Comparison of ENCODE assay signal across 30 cellular contexts in the genomic region with DNA sequence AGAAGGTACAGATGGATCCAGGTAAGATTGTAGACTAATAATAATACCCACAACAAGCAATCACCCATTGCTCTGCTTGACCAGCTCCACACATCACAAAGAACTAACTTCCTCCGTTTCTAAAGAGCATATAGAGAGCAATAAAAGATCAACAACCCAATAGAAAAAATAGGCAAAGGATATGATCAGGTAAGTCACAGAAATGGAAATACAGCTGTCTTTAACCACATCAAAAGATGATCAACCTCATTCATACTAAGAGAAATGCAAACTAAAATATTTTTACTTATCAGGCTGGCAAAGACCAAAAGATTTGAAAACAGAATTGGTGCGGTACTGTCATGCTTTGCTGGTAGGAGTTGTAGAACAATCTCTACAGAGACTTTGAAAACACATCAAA. TPM values are rescaled to one million over a fixed set of nuclear protein-coding genes. Genes with fewer than 3 reads are reported as not detected.
A peak's percentile ranks its signal among the peaks of the same experiment; 100 is the strongest.
DNase-seq lines count a peak whose midpoint lies in the region; ATAC-seq and TF ChIP-seq lines count a peak whose summit lies in the region.
"Had no signal": no experiment of that assay in that cellular context is flagged by ENCODE, and none has a peak within 500 bp of the region (broad histone marks: within the 10 kb centered on the region; RNA-seq: fewer than 3 reads in every experiment).

No MANE protein-coding gene starts in this region.

- peaks cover 45% of the 10 kb centered on the region; the same call in 1 of the 2 replicates for H3K79me2 ChIP-seq in Loucy (ENCODE audit: insufficient read depth, low read length)

- peak overlapping the region; percentile 37 for H3K27ac ChIP-seq in CD4-positive, CD25-positive, alpha-beta regulatory T cell (ENCODE audit: insufficient read depth, low read length, poor library complexity, severe bottlenecking)
- H3K27ac ChIP-seq: ascending aorta, colonic mucosa, gastrocnemius medialis, right lobe of liver, spleen, thyroid gland, uterus had no signal

- no peaks in the 10 kb centered on the region for H3K9me2 ChIP-seq in Loucy (replicated peaks; ENCODE audit: low read depth, low read length)

- peak overlapping the region; percentile 23 for H3K4me3 Mint-ChIP-seq in activated CD4-positive, alpha-beta T cell treated with anti-CD3 and anti-CD28 coated beads, Interleukin-2, amount 10 ng/mL, durations not matched to agents 24 days and 14 days
- H3K4me3 Mint-ChIP-seq in CD4-positive, CD25-positive, alpha-beta regulatory T cell, result peak overlapping the region; percentile 17 to 64 (median 32)
- H3K4me3 Mint-ChIP-seq in activated T-helper 17 cell treated with anti-CD3 and anti-CD28 coated beads, Interleukin-2, amount 50 U/mL, for 72 hours, result peak overlapping the region; percentile 51
- H3K4me3 Mint-ChIP-seq: activated B cell treated with CpG ODN at 0.5 μM for 24 hours; activated naive CD8-positive, alpha-beta T cell; IgD-negative memory B cell; mesothelial cell of epicardium had no signal

- H3K4me2 ChIP-seq in Loucy (ENCODE audit: low read depth, low read length, poor library complexity, severe bottlenecking), result peak overlapping the region; percentile 59

- H3K27me3 ChIP-seq in CD4-positive, CD25-positive, alpha-beta regulatory T cell (ENCODE audit: control insufficient read depth, insufficient read depth, low read length), result no peaks in the 10 kb centered on the region
- no peaks in the 10 kb centered on the region for H3K27me3 ChIP-seq in Loucy (ENCODE audit: insufficient read depth, low read length, poor library complexity, severe bottlenecking)
- H3K27me3 ChIP-seq: ascending aorta, colonic mucosa, gastrocnemius medialis, right lobe of liver, spleen, thyroid gland, uterus had no signal

- no peak for TF ChIP-seq CTCF in Loucy (conservative IDR thresholded peaks at IDR 0.05; ENCODE audit: low read length)

- H3K27ac Mint-ChIP-seq in activated CD4-positive, alpha-beta T cell treated with anti-CD3 and anti-CD28 coated beads, Interleukin-2, amount 10 ng/mL, durations not matched to agents 24 days and 14 days, result peak overlapping the region; percentile 49
- peak overlapping the region; percentile 34 to 67 (median 55) for H3K27ac Mint-ChIP-seq in CD4-positive, CD25-positive, alpha-beta regulatory T cell
- peak overlapping the region; percentile 58 for H3K27ac Mint-ChIP-seq in activated T-helper 17 cell treated with anti-CD3 and anti-CD28 coated beads, Interleukin-2, amount 50 U/mL, for 72 hours
- H3K27ac Mint-ChIP-seq: activated B cell treated with CpG ODN at 0.5 μM for 24 hours; activated naive CD8-positive, alpha-beta T cell; IgD-negative memory B cell; mesothelial cell of epicardium; progenitor cell of endocrine pancreas had no signal

- H3K27me3 Mint-ChIP-seq in activated CD4-positive, alpha-beta T cell treated with anti-CD3 and anti-CD28 coated beads, Interleukin-2, amount 10 ng/mL, durations not matched to agents 24 days and 14 days, result no peaks in the 10 kb centered on the region
- no peaks in the 10 kb centered on the region for H3K27me3 Mint-ChIP-seq in CD4-positive, CD25-positive, alpha-beta regulatory T cell
- no peaks in the 10 kb centered on the region for H3K27me3 Mint-ChIP-seq in activated T-helper 17 cell treated with anti-CD3 and anti-CD28 coated beads, Interleukin-2, amount 50 U/mL, for 72 hours
- H3K27me3 Mint-ChIP-seq: activated B cell treated with CpG ODN at 0.5 μM for 24 hours; activated naive CD8-positive, alpha-beta T cell; progenitor cell of endocrine pancreas had no signal

- H3K9ac ChIP-seq in Loucy (ENCODE audit: low read depth, low read length, poor library complexity, severe bottlenecking), result peak overlapping the region; percentile 6

- peak overlapping the region; percentile 58 for H3K4me3 ChIP-seq in CD4-positive, CD25-positive, alpha-beta regulatory T cell (ENCODE audit: low read depth, low read length)
- peak overlapping the region; percentile 19 for H3K4me3 ChIP-seq in Loucy (ENCODE audit: low read length, poor library complexity, severe bottlenecking)
- H3K4me3 ChIP-seq: ascending aorta, colonic mucosa, gastrocnemius medialis, right lobe of liver, spleen, thyroid gland, uterus had no signal

- H3F3A ChIP-seq in Loucy (ENCODE audit: low read depth), result no peaks in the 10 kb centered on the region; the same call in 1 of the 2 replicates

- peaks cover 40% of the 10 kb centered on the region for H4K20me1 ChIP-seq in Loucy (ENCODE audit: insufficient read depth, low read length, poor library complexity, severe bottlenecking)

- intact Hi-C loops in activated CD4-positive, alpha-beta T cell treated with anti-CD3 and anti-CD28 coated beads, Interleukin-2, amount 10 ng/mL, durations not matched to agents 24 days and 14 days (cut with micrococcal nuclease), result no loop called here

- H3K36me3 ChIP-seq in CD4-positive, CD25-positive, alpha-beta regulatory T cell (ENCODE audit: control insufficient read depth, insufficient read depth, low read length), result peaks cover 38% of the 10 kb centered on the region
- H3K36me3 ChIP-seq in Loucy (ENCODE audit: insufficient read depth, low read length), result peaks cover 30% of the 10 kb centered on the region
- H3K36me3 ChIP-seq: colonic mucosa, uterus had no signal

- no peak overlapping the region for H2AFZ ChIP-seq in Loucy (ENCODE audit: low read length)

- ATAC-seq in CD4-positive, CD25-positive, alpha-beta regulatory T cell (ENCODE audit: low read depth in 2 of 2), result peak; percentile 61 to 74
- no peak for ATAC-seq in activated T-helper 17 cell treated with anti-CD3 and anti-CD28 coated beads, Interleukin-2, amount 50 U/mL, for 72 hours (replicated peaks)
- ATAC-seq: gastrocnemius medialis, right lobe of liver had no signal

- peaks cover 37% of the 10 kb centered on the region for H3K4me1 ChIP-seq in CD4-positive, CD25-positive, alpha-beta regulatory T cell (ENCODE audit: control insufficient read depth, insufficient read depth, low read length, poor library complexity, severe bottlenecking)
- peaks cover 42% of the 10 kb centered on the region for H3K4me1 ChIP-seq in Loucy (ENCODE audit: insufficient read depth, low read length, poor library complexity, severe bottlenecking)
- H3K4me1 ChIP-seq: colonic mucosa, uterus had no signal

- H3K9me3 Mint-ChIP-seq in activated CD4-positive, alpha-beta T cell treated with anti-CD3 and anti-CD28 coated beads, Interleukin-2, amount 10 ng/mL, durations not matched to agents 24 days and 14 days, result no peaks in the 10 kb centered on the region
- H3K9me3 Mint-ChIP-seq in CD4-positive, CD25-positive, alpha-beta regulatory T cell, result no peaks in the 10 kb centered on the region
- no peaks in the 10 kb centered on the region for H3K9me3 Mint-ChIP-seq in activated T-helper 17 cell treated with anti-CD3 and anti-CD28 coated beads, Interleukin-2, amount 50 U/mL, for 72 hours

- peaks cover 53% of the 10 kb centered on the region for H3K36me3 Mint-ChIP-seq in activated CD4-positive, alpha-beta T cell treated with anti-CD3 and anti-CD28 coated beads, Interleukin-2, amount 10 ng/mL, durations not matched to agents 24 days and 14 days (ENCODE audit: low read depth)
- H3K36me3 Mint-ChIP-seq in CD4-positive, CD25-positive, alpha-beta regulatory T cell, result peaks cover 38% of the 10 kb centered on the region
- peaks cover 51% of the 10 kb centered on the region for H3K36me3 Mint-ChIP-seq in activated T-helper 17 cell treated with anti-CD3 and anti-CD28 coated beads, Interleukin-2, amount 50 U/mL, for 72 hours (ENCODE audit: low read depth)

- H3K9me3 ChIP-seq in CD4-positive, CD25-positive, alpha-beta regulatory T cell (ENCODE audit: control insufficient read depth in 2 of 2, low read length in 2 of 2), result no peaks in the 10 kb centered on the region
- H3K9me3 ChIP-seq in Loucy (ENCODE audit: insufficient read depth, low read depth, low read length), result no peaks in the 10 kb centered on the region
- H3K9me3 ChIP-seq: ascending aorta, colonic mucosa, gastrocnemius medialis, right lobe of liver, thyroid gland, uterus had no signal

- peaks cover 36% of the 10 kb centered on the region for H3K4me1 Mint-ChIP-seq in activated CD4-positive, alpha-beta T cell treated with anti-CD3 and anti-CD28 coated beads, Interleukin-2, amount 10 ng/mL, durations not matched to agents 24 days and 14 days
- H3K4me1 Mint-ChIP-seq in CD4-positive, CD25-positive, alpha-beta regulatory T cell, result peaks cover 38 to 70% (median 51%) of the 10 kb centered on the region in 4 donors
- H3K4me1 Mint-ChIP-seq in activated T-helper 17 cell treated with anti-CD3 and anti-CD28 coated beads, Interleukin-2, amount 50 U/mL, for 72 hours, result peaks cover 22% of the 10 kb centered on the region
- H3K4me1 Mint-ChIP-seq: mesothelial cell of epicardium had no signal

- no peak for DNase-seq in activated CD4-positive, alpha-beta T cell treated with anti-CD3 and anti-CD28 coated beads, Interleukin-2, amount 10 ng/mL, durations not matched to agents 24 days and 14 days
- DNase-seq in activated CD4-positive, alpha-beta T cell treated with anti-CD3 and anti-CD28 coated beads for 1 hour, result no peak
- peak in 2 of 3 donors; percentile 61 to 71 for DNase-seq in CD4-positive, CD25-positive, alpha-beta regulatory T cell
- DNase-seq in cerebellum (ENCODE audit: low spot score) (no peak), NK-92 (lab: John Stamatoyannopoulos, UW; ENCODE audit: unreplicated experiment) (no peak)
- no peak for DNase-seq in activated effector memory CD4-positive, alpha-beta T cell treated with Interleukin-2 at 50 U/mL for 16 hours
- DNase-seq: activated B cell treated with CpG ODN at 0.5 μM for 24 hours; activated CD8-positive, alpha-beta memory T cell treated with anti-CD3 and anti-CD28 coated beads for 24 hours; colonic mucosa; DMS153; effector CD4-positive, alpha-beta T cell; gastrocnemius medialis; H7; NCI-H1048; NCI-H1694; NCI-H446; NCI-H748 treated with DMSO at 0.1 percent for 48 hours; right lobe of liver; SIG-M5; spleen; stimulated activated CD4-positive, alpha-beta T cell treated with anti-CD3 and anti-CD28 coated beads, Interleukin-2, amount 100 ng/mL, for 24 hours; thyroid gland; uterus had no signal

RNA-seq across cellular contexts. Expression of gene C2CD5, which starts 8.9 kb away (rescaled TPM):
- total RNA-seq in activated CD4-positive, alpha-beta T cell treated with anti-CD3 and anti-CD28 coated beads, Interleukin-2, amount 10 ng/mL, durations not matched to agents 24 days and 14 days, result 31.4 and 35.1 TPM in 2 replicates
- 40.0 TPM for total RNA-seq in CD4-positive, CD25-positive, alpha-beta regulatory T cell
- polyA plus RNA-seq in CD4-positive, CD25-positive, alpha-beta regulatory T cell, result 10 to 100 TPM; 12.8 to 23.3 (median 18.7) TPM
- total RNA-seq in activated T-helper 17 cell treated with anti-CD3 and anti-CD28 coated beads, Interleukin-2, amount 50 U/mL, for 72 hours, result 10 to 100 TPM; 32.4 to 33.3 TPM
- total RNA-seq in cerebellum, result 149 TPM

Comparison
In these comparisons a context has a peak if more than half of its experiments do, and no peak if none do; other contexts are left out.
1. DNase-seq: peak in CD4-positive, CD25-positive, alpha-beta regulatory T cell (2 of 3); none in activated CD4-positive, alpha-beta T cell treated with anti-CD3 and anti-CD28 coated beads, Interleukin-2, amount 10 ng/mL, durations not matched to agents 24 days and 14 days (single experiment), activated CD4-positive, alpha-beta T cell treated with anti-CD3 and anti-CD28 coated beads for 1 hour (single experiment), cerebellum (single experiment), activated effector memory CD4-positive, alpha-beta T cell treated with Interleukin-2 at 50 U/mL for 16 hours (single experiment) and NK-92 (single experiment).
2. Peak in every context shown above with its lines, with median percentiles within 50 percentile points of each other: H3K27ac Mint-ChIP-seq and H3K4me3 Mint-ChIP-seq.